In genomic region chr13:42274386-42275097, GRCh38 we compare ENCODE assay signal across 12 cellular contexts. TPM values are rescaled to one million over a fixed set of nuclear protein-coding genes. Genes with fewer than 3 reads are reported as not detected.
DNase-seq lines count a peak whose midpoint lies in the region; ATAC-seq and TF ChIP-seq lines count a peak whose summit lies in the region.
"Had no signal": no experiment of that assay in that cellular context is flagged by ENCODE, and none has a peak within 500 bp of the region (broad histone marks: within the 10 kb centered on the region; RNA-seq: fewer than 3 reads in every experiment).

No MANE protein-coding gene starts in this region.

- POLR2A ChIA-PET in activated CD4-positive, alpha-beta T cell treated with anti-CD3 and anti-CD28 coated beads for 36 hours (lab: Charles Lee) = interaction anchor here (0.5 to 2.0 kb wide), 4 partner anchors 53 to 753 kb away, joined by 3 to 4 read pairs (median 4); no protein-coding TSS in a partner anchor

- peak; percentile 54 for TF ChIP-seq POLR2A in GM19193 (IDR thresholded peaks at IDR 0.05; ENCODE audit: extremely low read depth, insufficient read depth, insufficient read length)

- peaks cover 51% of the 10 kb centered on the region for H3K4me1 Mint-ChIP-seq in activated CD4-positive, alpha-beta T cell treated with anti-CD3 and anti-CD28 coated beads for 36 hours
- H3K4me1 Mint-ChIP-seq in activated T-helper 1 cell treated with anti-CD3 and anti-CD28 coated beads, Interleukin-12 subunit alpha, Interleukin-12 subunit beta, Interleukin-2, Interleukin-4 antibody, amounts not matched to agents 30 ng/mL and 10 ng/mL and 1 ng/mL, durations not matched to agents 14 hours and 24 hours and 36 hours (ENCODE audit: low read depth) = peaks cover 60% of the 10 kb centered on the region
- H3K4me1 Mint-ChIP-seq in nephron = peaks cover 46% of the 10 kb centered on the region

- peaks cover 40% of the 10 kb centered on the region for H3K36me3 Mint-ChIP-seq in activated CD4-positive, alpha-beta T cell treated with anti-CD3 and anti-CD28 coated beads for 36 hours (ENCODE audit: low read depth)
- H3K36me3 Mint-ChIP-seq in activated T-helper 1 cell treated with anti-CD3 and anti-CD28 coated beads, Interleukin-12 subunit alpha, Interleukin-12 subunit beta, Interleukin-2, Interleukin-4 antibody, amounts not matched to agents 30 ng/mL and 10 ng/mL and 1 ng/mL, durations not matched to agents 14 hours and 24 hours and 36 hours (ENCODE audit: low read depth) = peaks cover 25% of the 10 kb centered on the region
- H3K36me3 Mint-ChIP-seq in nephron (ENCODE audit: low read depth) = peaks cover 12% of the 10 kb centered on the region

- CTCF ChIA-PET in activated CD4-positive, alpha-beta T cell treated with anti-CD3 and anti-CD28 coated beads for 36 hours (lab: Charles Lee) = interaction anchor here (0.6 kb wide), 1 partner anchor 138 kb away, joined by 3 read pairs; no protein-coding TSS in a partner anchor

- no peak for DNase-seq in activated CD4-positive, alpha-beta T cell treated with anti-CD3 and anti-CD28 coated beads for 36 hours
- DNase-seq in activated CD4-positive, alpha-beta T cell treated with anti-CD3 and anti-CD28 coated beads, Interleukin-2, amount 50 U/mL, for 4 hours = no peak
- no peak for DNase-seq in activated T-helper 1 cell treated with anti-CD3 and anti-CD28 coated beads, Interleukin-12 subunit alpha, Interleukin-12 subunit beta, Interleukin-2, Interleukin-4 antibody, amounts not matched to agents 30 ng/mL and 10 ng/mL and 1 ng/mL, durations not matched to agents 14 hours and 24 hours and 36 hours (ENCODE audit: low spot score)
- DNase-seq in NCI-H524 treated with DMSO at 0.1 percent for 48 hours (lab: John Stamatoyannopoulos, UW) (no peak), NCI-H446 (lab: John Stamatoyannopoulos, UW) (no peak)
- DNase-seq: cortex of kidney, NCI-H2081 treated with DMSO at 0.1 percent for 48 hours, pancreas, SK-N-SH had no signal

- intact Hi-C loops in activated CD4-positive, alpha-beta T cell treated with anti-CD3 and anti-CD28 coated beads for 36 hours (cut with DNase I, micrococcal nuclease) = loop anchor here (1.0 to 10.0 kb wide), 15 partner anchors 80 to 1980 kb away; partner anchors contain the start of genes DGKH (in 1 of the 2), EPSTI1 (in 1 of the 2), MTRF1 (in 1 of the 2) and WBP4 (in 1 of the 2)
- intact Hi-C loops in activated T-helper 1 cell treated with anti-CD3 and anti-CD28 coated beads, Interleukin-12 subunit alpha, Interleukin-12 subunit beta, Interleukin-2, Interleukin-4 antibody, amounts not matched to agents 30 ng/mL and 10 ng/mL and 1 ng/mL, durations not matched to agents 14 hours and 24 hours and 36 hours (cut with micrococcal nuclease) = loop anchor here (1.0 to 10.0 kb wide), 8 partner anchors 38 to 820 kb away; partner anchors contain the start of genes RGCC and TNFSF11

- H3K9me3 Mint-ChIP-seq in activated CD4-positive, alpha-beta T cell treated with anti-CD3 and anti-CD28 coated beads for 36 hours (ENCODE audit: low read depth) = peaks cover 3% of the 10 kb centered on the region
- H3K9me3 Mint-ChIP-seq in activated T-helper 1 cell treated with anti-CD3 and anti-CD28 coated beads, Interleukin-12 subunit alpha, Interleukin-12 subunit beta, Interleukin-2, Interleukin-4 antibody, amounts not matched to agents 30 ng/mL and 10 ng/mL and 1 ng/mL, durations not matched to agents 14 hours and 24 hours and 36 hours = peaks cover 9% of the 10 kb centered on the region
- H3K9me3 Mint-ChIP-seq in nephron = peaks cover 12% of the 10 kb centered on the region

- peak overlapping the region; percentile 99 for H3K4me3 Mint-ChIP-seq in activated CD4-positive, alpha-beta T cell treated with anti-CD3 and anti-CD28 coated beads for 36 hours
- peak overlapping the region; percentile 48 for H3K4me3 Mint-ChIP-seq in activated T-helper 1 cell treated with anti-CD3 and anti-CD28 coated beads, Interleukin-12 subunit alpha, Interleukin-12 subunit beta, Interleukin-2, Interleukin-4 antibody, amounts not matched to agents 30 ng/mL and 10 ng/mL and 1 ng/mL, durations not matched to agents 14 hours and 24 hours and 36 hours
- H3K4me3 Mint-ChIP-seq in nephron = peak overlapping the region in 2 of 3 experiments; percentile 57 to 62

- no peak for ATAC-seq in activated CD4-positive, alpha-beta T cell treated with anti-CD3 and anti-CD28 coated beads for 36 hours
- no peak for ATAC-seq in HG03378 (IDR thresholded peaks at IDR 0.05; ENCODE audit: unreplicated experiment)
- ATAC-seq: pancreas had no signal

- TF ChIP-seq CTCF in nephron (IDR thresholded peaks at IDR 0.05; ENCODE audit: unreplicated experiment in 3 of 3) = no peak

- peak overlapping the region; percentile 88 for H3K27ac Mint-ChIP-seq in activated CD4-positive, alpha-beta T cell treated with anti-CD3 and anti-CD28 coated beads for 36 hours
- H3K27ac Mint-ChIP-seq in activated T-helper 1 cell treated with anti-CD3 and anti-CD28 coated beads, Interleukin-12 subunit alpha, Interleukin-12 subunit beta, Interleukin-2, Interleukin-4 antibody, amounts not matched to agents 30 ng/mL and 10 ng/mL and 1 ng/mL, durations not matched to agents 14 hours and 24 hours and 36 hours = peak overlapping the region; percentile 89
- H3K27ac Mint-ChIP-seq in nephron = peak overlapping the region in 2 of 3 experiments; percentile 23 to 100

- no peaks in the 10 kb centered on the region for H3K27me3 Mint-ChIP-seq in activated CD4-positive, alpha-beta T cell treated with anti-CD3 and anti-CD28 coated beads for 36 hours
- no peaks in the 10 kb centered on the region for H3K27me3 Mint-ChIP-seq in activated T-helper 1 cell treated with anti-CD3 and anti-CD28 coated beads, Interleukin-12 subunit alpha, Interleukin-12 subunit beta, Interleukin-2, Interleukin-4 antibody, amounts not matched to agents 30 ng/mL and 10 ng/mL and 1 ng/mL, durations not matched to agents 14 hours and 24 hours and 36 hours (ENCODE audit: insufficient read depth)
- H3K27me3 Mint-ChIP-seq in nephron (ENCODE audit: low read depth) = no peaks in the 10 kb centered on the region

RNA-seq across cellular contexts. Expression of gene AKAP11, which starts 2.6 kb away (rescaled TPM):
- total RNA-seq in activated CD4-positive, alpha-beta T cell treated with anti-CD3 and anti-CD28 coated beads for 36 hours = 10 to 100 TPM; 38.9 to 39.4 TPM
- 31.7 and 32.1 TPM in 2 replicates for total RNA-seq in activated T-helper 1 cell treated with anti-CD3 and anti-CD28 coated beads, Interleukin-12 subunit alpha, Interleukin-12 subunit beta, Interleukin-2, Interleukin-4 antibody, amounts not matched to agents 30 ng/mL and 10 ng/mL and 1 ng/mL, durations not matched to agents 14 hours and 24 hours and 36 hours

Comparison
In these comparisons a context has a peak if more than half of its experiments do, and no peak if none do; other contexts are left out.
1. H3K4me3 Mint-ChIP-seq: peak in every context shown above with its lines; median percentile 99 in activated CD4-positive, alpha-beta T cell treated with anti-CD3 and anti-CD28 coated beads for 36 hours; 60 in nephron; 48 in activated T-helper 1 cell treated with anti-CD3 and anti-CD28 coated beads, Interleukin-12 subunit alpha, Interleukin-12 subunit beta, Interleukin-2, Interleukin-4 antibody, amounts not matched to agents 30 ng/mL and 10 ng/mL and 1 ng/mL, durations not matched to agents 14 hours and 24 hours and 36 hours.